In genomic region chr18:55415258-55415871, GRCh38 we compare ENCODE assay signal across 8 cellular contexts.
DNase-seq lines count a peak whose midpoint lies in the region; ATAC-seq, FAIRE-seq and TF ChIP-seq lines count a peak whose summit lies in the region.

No MANE protein-coding gene starts in this region.

- H4K91ac ChIP-seq in H1 (replicated peaks; ENCODE audit: insufficient read length, low read length): no peak overlapping the region

- no peaks in the 10 kb centered on the region for H4K20me1 ChIP-seq in H1 (replicated peaks in 1 of 2; ENCODE audit: control insufficient read depth in 1 of 2, insufficient read depth in 2 of 2, low read length in 2 of 2)

- H3K4ac ChIP-seq in H1 (replicated peaks; ENCODE audit: insufficient read length, low read depth, low read length): no peak overlapping the region

- H2BK20ac ChIP-seq in H1 (ENCODE audit: low read length): no peak overlapping the region

- no peaks in the 10 kb centered on the region for H3K9me3 ChIP-seq in CD4-positive, alpha-beta T cell (ENCODE audit: control insufficient read depth, low read length)
- no peaks in the 10 kb centered on the region for H3K9me3 ChIP-seq in H1 (ENCODE audit: insufficient read depth in 2 of 2, low read depth in 1 of 2, low read length in 1 of 2)

- H3K23me2 ChIP-seq in H1 (ENCODE audit: low read depth, low read length): no peaks in the 10 kb centered on the region

- no peak overlapping the region for H3K27ac ChIP-seq in CD4-positive, alpha-beta T cell (ENCODE audit: low read depth, low read length)
- H3K27ac ChIP-seq in H1 (ENCODE audit: low read depth, low read length): no peak overlapping the region

- H2BK15ac ChIP-seq in H1 (ENCODE audit: low read length): no peak overlapping the region

- TF ChIP-seq EP300 in H1 (IDR thresholded peaks at IDR 0.05; ENCODE audit: borderline replicate concordance in 1 of 2, low read depth in 2 of 2, low read length in 2 of 2): no peak

- TF ChIP-seq CTCF in CD4-positive, alpha-beta T cell (IDR thresholded peaks at IDR 0.05): peak; percentile 92
- TF ChIP-seq CTCF in H1 (IDR thresholded peaks at IDR 0.05; ENCODE audit: control extremely low read depth in 1 of 3, insufficient read depth in 1 of 3, low read depth in 1 of 3, low read length in 3 of 3): peak; percentile 74 to 82 (median 78)

- peaks cover 3% of the 10 kb centered on the region for H3K4me1 Mint-ChIP-seq in CD4-positive, alpha-beta T cell (ENCODE audit: low read depth)
- H3K4me1 Mint-ChIP-seq in activated CD8-positive, alpha-beta T cell treated with anti-CD3 and anti-CD28 coated beads, Interleukin-2, amount 10 ng/mL, durations not matched to agents 7 days and 5 days (ENCODE audit: low read depth): no peaks in the 10 kb centered on the region

- peaks cover 7% of the 10 kb centered on the region for H3K27me3 Mint-ChIP-seq in CD4-positive, alpha-beta T cell
- no peaks in the 10 kb centered on the region for H3K27me3 Mint-ChIP-seq in activated CD8-positive, alpha-beta T cell treated with anti-CD3 and anti-CD28 coated beads, Interleukin-2, amount 10 ng/mL, durations not matched to agents 7 days and 5 days (ENCODE audit: low read depth)

- WGBS in H1 (ENCODE audit: extremely low coverage in 1 of 2, insufficient coverage in 1 of 2, insufficient read length in 1 of 2, insufficient replicate concordance in 2 of 2, low coverage in 1 of 2, low lambda C conversion rate in 2 of 2, missing lambda C conversion rate in 1 of 2), 2 experiments: 21 to 100% methylated on average over 1 to 6 of the region's 6 CpGs

- TF ChIP-seq RAD21 in H1 (IDR thresholded peaks at IDR 0.05 in 1 of 2, conservative IDR thresholded peaks at IDR 0.05 in 1 of 2; ENCODE audit: low read depth in 2 of 2, low read length in 2 of 2): peak; percentile 92 to 94

- no peak overlapping the region for H2BK120ac ChIP-seq in H1 (replicated peaks; ENCODE audit: low read depth, low read length)

- peaks cover 6 to 96% of the 10 kb centered on the region in 2 experiments; a peak in 3 of 4 replicates for H3K79me2 ChIP-seq in H1 (ENCODE audit: control insufficient read depth in 1 of 2, insufficient read depth in 2 of 2, low read length in 2 of 2)

- no peaks in the 10 kb centered on the region for H3K36me3 ChIP-seq in H1 (ENCODE audit: control insufficient read depth in 2 of 4, insufficient read depth in 4 of 4, low read length in 3 of 4)

- CTCF ChIA-PET in CD4-positive, alpha-beta T cell (lab: Charles Lee): interaction anchor here (1.1 kb wide), 1 partner anchor 27 kb away, joined by 3 read pairs; no protein-coding TSS in a partner anchor
- CTCF ChIA-PET in activated CD8-positive, alpha-beta T cell treated with anti-CD3 and anti-CD28 coated beads, Interleukin-2, amount 10 ng/mL, durations not matched to agents 7 days and 5 days (lab: Charles Lee): interaction anchor here (0.7 to 2.9 kb wide), 14 partner anchors 9 to 1161 kb away, joined by 3 to 14 read pairs (median 4); no protein-coding TSS in a partner anchor
- CTCF ChIA-PET in H1 (lab: Charles Lee; ENCODE audit: partially characterized antibody): interaction anchor here (0.6 to 2.9 kb wide), 37 partner anchors 8 to 680 kb away, joined by 3 to 14 read pairs (median 4); no protein-coding TSS in a partner anchor

- no peak overlapping the region for H2BK12ac ChIP-seq in H1 (ENCODE audit: low read depth, low read length)

- H3K4me2 ChIP-seq in H1 (ENCODE audit: insufficient read depth in 1 of 2, low read depth in 2 of 2, low read length in 2 of 2): no peak overlapping the region

- H3K56ac ChIP-seq in H1 (replicated peaks; ENCODE audit: insufficient read length, low read depth, low read length): no peak overlapping the region

- H3K27me3 ChIP-seq in CD4-positive, alpha-beta T cell (ENCODE audit: control insufficient read depth, insufficient read depth, low read length): no peaks in the 10 kb centered on the region
- H3K27me3 ChIP-seq in H1 (replicated peaks in 1 of 4; ENCODE audit: control insufficient read depth in 3 of 4, extremely low read depth in 1 of 4, insufficient read depth in 3 of 4, low read length in 3 of 4): no peaks in the 10 kb centered on the region

- peak; percentile 57 for ATAC-seq in CD4-positive, alpha-beta T cell (ENCODE audit: poor library complexity)
- ATAC-seq in GM19395 (IDR thresholded peaks at IDR 0.05; ENCODE audit: unreplicated experiment): peak; percentile 91
- peak; percentile 80 for ATAC-seq in HG03521 (IDR thresholded peaks at IDR 0.05; ENCODE audit: unreplicated experiment)
- peak; percentile 84 for ATAC-seq in activated CD8-positive, alpha-beta T cell treated with anti-CD3 and anti-CD28 coated beads, Interleukin-2, amount 10 ng/mL, durations not matched to agents 7 days and 5 days

- no peak overlapping the region for H4K5ac ChIP-seq in H1 (ENCODE audit: insufficient read length, low read depth, low read length)

- H3K4me1 ChIP-seq in H1 (replicated peaks in 1 of 4; ENCODE audit: control insufficient read depth in 3 of 4, insufficient read depth in 4 of 4, low read length in 3 of 4): peaks cover 1 to 10% (median 5%) of the 10 kb centered on the region in 4 experiments; a peak in 5 of 7 replicates

- POLR2A ChIA-PET in CD4-positive, alpha-beta T cell (lab: Charles Lee): no interaction called here
- POLR2A ChIA-PET in activated CD8-positive, alpha-beta T cell treated with anti-CD3 and anti-CD28 coated beads, Interleukin-2, amount 10 ng/mL, durations not matched to agents 7 days and 5 days (lab: Charles Lee): no interaction called here
- POLR2A ChIA-PET in H1 (lab: Charles Lee; ENCODE audit: partially characterized antibody): no interaction called here

- no peaks in the 10 kb centered on the region for H3K9me3 Mint-ChIP-seq in CD4-positive, alpha-beta T cell
- H3K9me3 Mint-ChIP-seq in activated CD8-positive, alpha-beta T cell treated with anti-CD3 and anti-CD28 coated beads, Interleukin-2, amount 10 ng/mL, durations not matched to agents 7 days and 5 days (ENCODE audit: insufficient read depth): no peaks in the 10 kb centered on the region

- no peak overlapping the region for H3K14ac ChIP-seq in H1 (ENCODE audit: insufficient read length)

- no peak overlapping the region for H3K9ac ChIP-seq in H1 (replicated peaks in 1 of 4; ENCODE audit: extremely low read depth in 1 of 4, low read depth in 3 of 4, low read length in 3 of 4)

- peak; percentile 36 to 70 (median 50) for DNase-seq in CD4-positive, alpha-beta T cell
- DNase-seq in NCI-H82 (lab: John Stamatoyannopoulos, UW) (peak; percentile 83), H1 (ENCODE audit: low read depth in 1 of 2, low spot score in 2 of 2) (peak; percentile 53 to 89), mucosa of gallbladder (ENCODE audit: low spot score) (peak; percentile 83)
- DNase-seq in activated CD8-positive, alpha-beta T cell treated with anti-CD3 and anti-CD28 coated beads, Interleukin-2, amount 10 ng/mL, durations not matched to agents 7 days and 5 days: peak; percentile 82
- peak; percentile 87 for DNase-seq in stimulated activated CD8-positive, alpha-beta memory T cell treated with anti-CD3 and anti-CD28 coated beads, Interleukin-4, amount 100 ng/mL, for 48 hours

- no peak overlapping the region for H2AK5ac ChIP-seq in H1 (ENCODE audit: low read depth, low read length)

- no peak overlapping the region for H3K4me3 Mint-ChIP-seq in CD4-positive, alpha-beta T cell
- H3K4me3 Mint-ChIP-seq in activated CD8-positive, alpha-beta T cell treated with anti-CD3 and anti-CD28 coated beads, Interleukin-2, amount 10 ng/mL, durations not matched to agents 7 days and 5 days: no peak overlapping the region

- H4K8ac ChIP-seq in H1 (ENCODE audit: extremely low read depth, insufficient read depth, low read length): no peak overlapping the region

- H2BK5ac ChIP-seq in H1 (ENCODE audit: low read depth, low read length): no peak overlapping the region

- no peak overlapping the region for H3K27ac Mint-ChIP-seq in CD4-positive, alpha-beta T cell
- no peak overlapping the region for H3K27ac Mint-ChIP-seq in activated CD8-positive, alpha-beta T cell treated with anti-CD3 and anti-CD28 coated beads, Interleukin-2, amount 10 ng/mL, durations not matched to agents 7 days and 5 days

- no peak overlapping the region for H3K23ac ChIP-seq in H1 (ENCODE audit: insufficient read length)

- no peak overlapping the region for H3K18ac ChIP-seq in H1 (ENCODE audit: extremely low read depth, low read length)

- no peaks in the 10 kb centered on the region for H3K36me3 Mint-ChIP-seq in CD4-positive, alpha-beta T cell (ENCODE audit: low read depth)
- H3K36me3 Mint-ChIP-seq in activated CD8-positive, alpha-beta T cell treated with anti-CD3 and anti-CD28 coated beads, Interleukin-2, amount 10 ng/mL, durations not matched to agents 7 days and 5 days (ENCODE audit: low read depth): no peaks in the 10 kb centered on the region

- FAIRE-seq in H1 (lab: Jason Lieb, UNC): peak; percentile 86

- no peak overlapping the region for H2AFZ ChIP-seq in H1 (ENCODE audit: low read length)

- no peak for TF ChIP-seq POLR2A in H1 (IDR thresholded peaks at IDR 0.05; ENCODE audit: control extremely low read depth in 1 of 2, low read depth in 2 of 2, low read length in 2 of 2)

- peaks cover 2% of the 10 kb centered on the region for H3K79me1 ChIP-seq in H1 (ENCODE audit: low read depth, low read length)

- intact Hi-C loops in CD4-positive, alpha-beta T cell (cut with DNase I, micrococcal nuclease): loop anchor here in 1 of 2 experiments (1.0 to 5.0 kb wide), 2 partner anchors 1161 to 1292 kb away; no protein-coding TSS in a partner anchor

- H3K4me3 ChIP-seq in H1 (ENCODE audit: extremely low read depth in 1 of 4, insufficient read depth in 2 of 4, low read depth in 3 of 4, low read length in 4 of 4): no peak overlapping the region

TF ChIP-seq in H1, 55 proteins besides CTCF, POLR2A, EP300 and RAD21:
- TF ChIP-seq SRF (IDR thresholded peaks at IDR 0.05; ENCODE audit: low read depth, low read length) (no peak), YY1 (IDR thresholded peaks at IDR 0.05; ENCODE audit: low read depth, low read length) (0 out of 2 replicates have a peak, but pooled peaks have one; percentile 31)
